In the genomic region with DNA sequence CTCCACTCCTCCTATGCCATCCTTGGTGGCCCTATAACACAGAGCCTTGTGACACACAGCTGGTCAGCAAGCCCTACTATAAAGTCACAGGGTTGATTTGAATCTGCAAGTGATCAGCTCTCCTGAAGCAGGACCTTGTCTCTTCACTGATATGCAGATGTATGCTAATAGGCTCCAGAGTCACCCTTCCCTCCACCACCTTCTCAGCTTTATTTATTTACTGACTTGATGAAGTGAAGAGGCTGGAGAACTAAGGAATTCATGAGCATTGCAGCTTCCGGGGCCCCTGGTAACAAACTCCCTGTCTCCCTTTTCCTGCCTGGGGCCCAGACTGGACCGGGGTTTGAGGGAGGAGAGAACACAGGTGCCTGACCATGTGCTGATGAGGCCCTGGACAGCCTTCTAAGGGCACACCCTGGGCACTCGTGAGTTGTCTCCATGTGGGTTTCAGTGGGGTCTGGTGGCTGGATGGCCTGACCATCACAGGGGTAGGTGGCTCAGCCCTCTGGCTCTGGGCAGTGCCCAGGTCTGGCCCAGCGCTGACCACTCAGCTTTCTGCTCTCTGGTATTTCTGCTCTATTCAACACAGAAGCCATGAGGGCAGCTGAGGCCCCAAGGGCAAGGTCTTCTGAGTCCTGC, we compare ENCODE assay signal across 32 cellular contexts.
"Had no signal": no experiment of that assay in that cellular context is flagged by ENCODE, and none has a peak within 500 bp of the region (broad histone marks: within the 10 kb centered on the region; RNA-seq: fewer than 3 reads in every experiment).

No MANE protein-coding gene starts in this region.

- H3K27me3 Mint-ChIP-seq: activated T-helper 17 cell treated with anti-CD3 and anti-CD28 coated beads, Interleukin-2, amount 50 U/mL, for 72 hours had no signal

- H3K9me3 Mint-ChIP-seq: activated CD8-positive, alpha-beta T cell treated with anti-CD3 and anti-CD28 coated beads for 36 hours; activated naive CD8-positive, alpha-beta T cell treated with anti-CD3 and anti-CD28 coated beads for 36 hours; activated T-cell treated with anti-CD3 and anti-CD28 coated beads, Interleukin-2, amount 50 U/mL, for 72 hours; activated T-helper 17 cell treated with anti-CD3 and anti-CD28 coated beads, Interleukin-2, amount 50 U/mL, for 72 hours had no signal

- H3K36me3 ChIP-seq: cardiac muscle cell had no signal

- H3K4me1 Mint-ChIP-seq: activated T-helper 17 cell treated with anti-CD3 and anti-CD28 coated beads, Interleukin-2, amount 50 U/mL, for 72 hours had no signal

- H3K4me2 ChIP-seq: PC-9 had no signal

- H3K36me3 Mint-ChIP-seq: activated naive CD8-positive, alpha-beta T cell treated with anti-CD3 and anti-CD28 coated beads for 36 hours had no signal

- H3K4me3 ChIP-seq: cardiac muscle cell, PC-9 had no signal

- H3K4me3 Mint-ChIP-seq: activated CD8-positive, alpha-beta T cell treated with anti-CD3 and anti-CD28 coated beads for 36 hours; activated naive CD8-positive, alpha-beta T cell treated with anti-CD3 and anti-CD28 coated beads for 36 hours; activated T-cell treated with anti-CD3 and anti-CD28 coated beads, Interleukin-2, amount 50 U/mL, for 72 hours; activated T-helper 17 cell treated with anti-CD3 and anti-CD28 coated beads, Interleukin-2, amount 50 U/mL, for 72 hours had no signal

- H3K27ac Mint-ChIP-seq: activated CD8-positive, alpha-beta T cell treated with anti-CD3 and anti-CD28 coated beads for 36 hours; activated naive CD8-positive, alpha-beta T cell treated with anti-CD3 and anti-CD28 coated beads for 36 hours; activated T-cell treated with anti-CD3 and anti-CD28 coated beads, Interleukin-2, amount 50 U/mL, for 72 hours; activated T-helper 17 cell treated with anti-CD3 and anti-CD28 coated beads, Interleukin-2, amount 50 U/mL, for 72 hours had no signal

- ATAC-seq: activated CD8-positive, alpha-beta T cell treated with anti-CD3 and anti-CD28 coated beads for 36 hours; activated T-cell treated with anti-CD3 and anti-CD28 coated beads, Interleukin-2, amount 50 U/mL, for 72 hours; activated T-helper 17 cell treated with anti-CD3 and anti-CD28 coated beads, Interleukin-2, amount 50 U/mL, for 72 hours; Right ventricle myocardium inferior had no signal

- H3K27ac ChIP-seq: cardiac muscle cell, PC-9, RWPE1, VCaP had no signal

- DNase-seq: activated CD4-positive, alpha-beta T cell treated with anti-CD3 and anti-CD28 coated beads for 1 hour; activated CD4-positive, alpha-beta T cell treated with anti-CD3 and anti-CD28 coated beads for 48 hours; activated CD4-positive, alpha-beta T cell treated with anti-CD3 and anti-CD28 coated beads, Interleukin-2, amount 50 U/mL, for 4 hours; activated CD4-positive, CD25-positive, alpha-beta regulatory T cell; activated CD8-positive, alpha-beta T cell treated with anti-CD3 and anti-CD28 coated beads for 36 hours; activated effector memory CD4-positive, alpha-beta T cell treated with anti-CD3 and anti-CD28 coated beads, Interleukin-2, amount 50 U/mL, for 16 hours; activated naive CD4-positive, alpha-beta T cell; activated naive CD4-positive, alpha-beta T cell treated with anti-CD3 and anti-CD28 coated beads, Interleukin-2, amount 50 U/mL, for 16 hours; activated naive CD8-positive, alpha-beta T cell treated with anti-CD3 and anti-CD28 coated beads for 36 hours; activated T-cell treated with anti-CD3 and anti-CD28 coated beads, Interleukin-2, amount 50 U/mL, for 1 hour; activated T-cell treated with anti-CD3 and anti-CD28 coated beads, Interleukin-2, amount 50 U/mL, for 72 hours; amniotic stem cell; aorta; Karpas-422; KBM-7; NCI-H1048; NCI-H1105 treated with DMSO at 0.1 percent for 48 hours; NCI-H1436 treated with DMSO at 0.1 percent for 48 hours; NCI-H1694 treated with DMSO at 0.1 percent for 48 hours; NCI-H2029; NCI-H345; NCI-H524 treated with DMSO at 0.1 percent for 48 hours; PC-9; SW 1271; T-helper 1 cell; T-helper 2 cell; T-helper 9 cell had no signal
